8 cellular contexts compared by ENCODE assay signal in the genomic region with DNA sequence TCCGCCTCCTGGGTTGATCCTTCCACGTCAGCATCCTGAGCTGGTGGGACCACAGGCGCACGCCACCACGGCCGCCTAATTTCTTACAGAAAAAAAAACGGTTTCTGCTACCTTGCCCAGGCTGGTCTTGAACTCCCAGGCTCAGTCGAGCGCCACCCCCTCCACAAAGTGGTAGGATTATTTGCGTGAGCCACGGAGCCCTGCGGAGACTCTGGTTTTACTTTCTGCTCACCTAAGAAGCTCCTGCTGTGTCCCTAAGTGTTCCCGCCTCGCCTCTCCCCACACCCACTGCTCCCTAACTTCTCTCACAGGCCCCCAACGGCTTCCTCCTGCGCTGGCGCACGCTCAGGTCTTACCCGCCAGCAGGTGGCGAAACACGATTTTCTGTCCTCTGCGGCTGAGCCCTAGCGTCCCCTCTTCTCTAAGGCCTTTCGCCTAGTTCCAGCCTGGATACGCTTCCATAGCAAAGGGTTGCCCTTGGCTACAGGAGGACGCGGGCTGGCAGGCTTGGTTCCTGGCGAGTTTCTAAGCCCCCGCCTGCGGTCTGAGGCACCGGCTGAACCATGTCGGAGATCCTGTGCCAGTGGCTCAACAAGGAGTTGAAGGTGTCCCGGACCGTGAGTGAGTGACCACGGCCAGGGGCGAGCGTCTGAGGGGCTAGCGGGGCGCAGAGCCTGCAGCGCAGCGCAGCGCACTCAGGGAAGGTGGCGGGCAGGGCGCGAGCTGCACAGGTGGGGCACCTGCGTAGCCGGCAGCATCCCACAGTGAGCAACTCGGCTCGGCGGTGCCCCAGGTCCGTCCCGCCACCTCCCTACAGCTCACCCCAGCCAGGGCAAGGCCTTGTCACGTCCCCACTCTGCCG.
A peak's percentile ranks its signal among the peaks of the same experiment; 100 is the strongest.
DNase-seq lines count a peak whose midpoint lies in the region; ATAC-seq and TF ChIP-seq lines count a peak whose summit lies in the region.

A gene with protein sequence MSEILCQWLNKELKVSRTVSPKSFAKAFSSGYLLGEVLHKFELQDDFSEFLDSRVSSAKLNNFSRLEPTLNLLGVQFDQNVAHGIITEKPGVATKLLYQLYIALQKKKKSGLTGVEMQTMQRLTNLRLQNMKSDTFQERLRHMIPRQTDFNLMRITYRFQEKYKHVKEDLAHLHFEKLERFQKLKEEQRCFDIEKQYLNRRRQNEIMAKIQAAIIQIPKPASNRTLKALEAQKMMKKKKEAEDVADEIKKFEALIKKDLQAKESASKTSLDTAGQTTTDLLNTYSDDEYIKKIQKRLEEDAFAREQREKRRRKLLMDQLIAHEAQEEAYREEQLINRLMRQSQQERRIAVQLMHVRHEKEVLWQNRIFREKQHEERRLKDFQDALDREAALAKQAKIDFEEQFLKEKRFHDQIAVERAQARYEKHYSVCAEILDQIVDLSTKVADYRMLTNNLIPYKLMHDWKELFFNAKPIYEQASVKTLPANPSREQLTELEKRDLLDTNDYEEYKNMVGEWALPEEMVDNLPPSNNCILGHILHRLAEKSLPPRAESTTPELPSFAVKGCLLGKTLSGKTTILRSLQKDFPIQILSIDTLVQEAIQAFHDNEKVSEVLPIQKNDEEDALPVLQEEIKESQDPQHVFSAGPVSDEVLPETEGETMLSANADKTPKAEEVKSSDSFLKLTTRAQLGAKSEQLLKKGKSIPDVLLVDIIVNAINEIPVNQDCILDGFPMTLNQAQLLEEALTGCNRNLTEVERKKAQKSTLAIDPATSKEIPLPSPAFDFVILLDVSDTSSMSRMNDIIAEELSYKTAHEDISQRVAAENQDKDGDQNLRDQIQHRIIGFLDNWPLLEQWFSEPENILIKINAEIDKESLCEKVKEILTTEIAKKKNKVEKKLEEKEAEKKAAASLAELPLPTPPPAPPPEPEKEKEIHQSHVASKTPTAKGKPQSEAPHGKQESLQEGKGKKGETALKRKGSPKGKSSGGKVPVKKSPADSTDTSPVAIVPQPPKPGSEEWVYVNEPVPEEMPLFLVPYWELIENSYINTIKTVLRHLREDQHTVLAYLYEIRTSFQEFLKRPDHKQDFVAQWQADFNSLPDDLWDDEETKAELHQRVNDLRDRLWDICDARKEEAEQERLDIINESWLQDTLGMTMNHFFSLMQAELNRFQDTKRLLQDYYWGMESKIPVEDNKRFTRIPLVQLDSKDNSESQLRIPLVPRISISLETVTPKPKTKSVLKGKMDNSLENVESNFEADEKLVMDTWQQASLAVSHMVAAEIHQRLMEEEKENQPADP (N-terminal part only) (plus strand): TSS at position 429 of the 862 bp plus-strand sequence. CDS start 135 bp downstream, at position 564.

- ATAC-seq in HG03280 (IDR thresholded peaks at IDR 0.05; ENCODE audit: unreplicated experiment), result peak; percentile 66

- TF ChIP-seq CTCF in epithelial cell of esophagus (IDR thresholded peaks at IDR 0.05; ENCODE audit: insufficient read depth, low read depth, low read length, missing control alignments), result peak; percentile 82

- H3K4me3 ChIP-seq in epithelial cell of esophagus (ENCODE audit: low read length), result peak within 1 kb of the TSS; percentile 71

- DNase-seq in NCI-H510A treated with DMSO at 0.1 percent for 48 hours (lab: John Stamatoyannopoulos, UW) (peak; percentile 1), NCI-H510A (lab: John Stamatoyannopoulos, UW) (no peak), NOMO-1 treated with DMSO at 0.1 percent for 48 hours (lab: John Stamatoyannopoulos, UW; ENCODE audit: unreplicated experiment) (peak; percentile 99), epithelial cell of esophagus (ENCODE audit: low read depth) (peak; percentile 91), midbrain (lab: John Stamatoyannopoulos, UW) (peak; percentile 88)
- peak; percentile 86 for DNase-seq in activated CD8-positive, alpha-beta memory T cell treated with anti-CD3 and anti-CD28 coated beads, Interleukin-2, amount 50 U/mL, for 48 hours
- peak; percentile 52 to 60 for DNase-seq in stimulated activated CD8-positive, alpha-beta memory T cell treated with anti-CD3 and anti-CD28 coated beads, Interleukin-15, amount 100 ng/mL, for 4 hours (ENCODE audit: low read depth in 2 of 2)
